Comparison of ENCODE assay signal across 8 cellular contexts in the genomic region with DNA sequence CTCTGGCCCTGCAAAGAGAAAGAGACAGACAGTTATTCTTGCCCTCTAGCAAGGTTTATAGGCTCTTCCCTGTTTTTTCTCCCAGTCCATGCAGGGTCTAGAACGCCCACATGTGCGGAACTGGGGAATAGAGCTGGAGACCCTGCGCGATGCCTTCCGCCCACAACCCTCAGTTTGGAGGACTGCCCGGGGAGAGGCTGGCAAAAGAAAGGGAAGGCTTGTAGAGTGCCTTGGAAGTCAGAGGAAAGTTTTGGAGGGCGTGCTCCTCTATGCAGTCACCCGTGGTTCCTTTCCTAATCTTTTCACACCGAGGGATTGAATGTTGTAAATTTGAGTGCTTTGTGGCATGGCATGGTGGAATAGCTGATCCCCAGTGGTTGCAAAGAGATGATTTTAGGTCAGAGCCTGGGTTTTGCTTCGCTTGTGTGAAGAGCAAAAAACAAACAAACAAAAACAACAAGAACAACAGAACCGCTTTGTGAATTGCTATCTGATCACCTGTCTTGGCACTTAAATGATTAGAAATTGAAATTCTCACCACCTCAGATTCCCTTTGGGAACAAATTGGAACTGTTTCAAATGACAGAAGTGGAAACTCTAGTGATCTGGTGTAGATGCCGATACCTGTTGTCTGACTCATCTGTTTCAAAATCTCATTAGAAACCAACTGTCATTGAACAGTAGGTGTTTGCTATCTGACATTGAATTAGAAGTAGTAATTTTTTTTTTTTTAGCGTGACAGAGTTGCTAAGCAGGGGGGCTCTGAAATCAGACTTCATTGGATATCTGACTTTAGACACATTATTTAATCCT. TPM values are rescaled to one million over a fixed set of nuclear protein-coding genes. Genes with fewer than 3 reads are reported as not detected.
DNase-seq lines count a peak whose midpoint lies in the region; ATAC-seq, FAIRE-seq and TF ChIP-seq lines count a peak whose summit lies in the region.

No MANE protein-coding gene starts in this region.

- intact Hi-C loops in lower lobe of right lung (cut with DNase I), result no loop called here

- H3K4me3 ChIP-seq in coronary artery (peak overlapping the region; percentile 72), lower lobe of right lung (peak overlapping the region; percentile 80)

- H3K27ac ChIP-seq in coronary artery (peak overlapping the region in 1 of 2 donors; percentile 70), lower lobe of right lung (peak overlapping the region; percentile 83)

- DNase-seq in AG08395 (ENCODE audit: low spot score), result peak; percentile 31
- DNase-seq in NCI-H460 (ENCODE audit: extremely low read depth, low read depth), result peak; percentile 9
- no peak for DNase-seq in coronary artery (ENCODE audit: low spot score)
- DNase-seq in lower lobe of right lung, result peak; percentile 49
- DNase-seq in urothelium cell line (ENCODE audit: low spot score), result peak; percentile 14
- DNase-seq in NOMO-1 treated with DMSO at 0.1 percent for 48 hours (lab: John Stamatoyannopoulos, UW; ENCODE audit: unreplicated experiment), result no peak

- ATAC-seq in GM18868 (IDR thresholded peaks at IDR 0.05; ENCODE audit: unreplicated experiment), result peak; percentile 0
- ATAC-seq in lower lobe of right lung, result peak; percentile 27 to 46
- ATAC-seq in GM18873 (IDR thresholded peaks at IDR 0.05; ENCODE audit: low FRiP score, unreplicated experiment), result no peak

- H3K27me3 ChIP-seq in lower lobe of right lung (ENCODE audit: low read depth), result no peaks in the 10 kb centered on the region

- H3K4me1 ChIP-seq in lower lobe of right lung, result peaks cover 21% of the 10 kb centered on the region

- no peak for FAIRE-seq in urothelium cell line (lab: Jason Lieb, UNC)

- TF ChIP-seq CTCF in coronary artery (IDR thresholded peaks at IDR 0.05) (no peak), lower lobe of right lung (IDR thresholded peaks at IDR 0.05) (no peak)

- no peaks in the 10 kb centered on the region for H3K9me3 ChIP-seq in lower lobe of right lung

- H3K36me3 ChIP-seq in lower lobe of right lung, result no peaks in the 10 kb centered on the region

RNA-seq across cellular contexts. Expression of gene GAS2L3, which starts 1.0 kb away (rescaled TPM):
- total RNA-seq in NCI-H460 (2014; rRNA removed; shearing (Covaris generic)), result 27.1 and 33.7 TPM in 2 replicates
- 18.4 and 34.8 TPM in 2 replicates for polyA plus RNA-seq in NCI-H460 (2014; cell fraction: nucleus; rRNA removed)
- total RNA-seq in lower lobe of right lung, result 19.4 TPM

Comparison
In these comparisons a context has a peak if more than half of its experiments do, and no peak if none do; other contexts are left out.
1. DNase-seq: peak in AG08395 (single experiment), NCI-H460 (single experiment), lower lobe of right lung (single experiment) and urothelium cell line (single experiment); none in coronary artery (single experiment) and NOMO-1 treated with DMSO at 0.1 percent for 48 hours (single experiment).